In the genomic region with DNA sequence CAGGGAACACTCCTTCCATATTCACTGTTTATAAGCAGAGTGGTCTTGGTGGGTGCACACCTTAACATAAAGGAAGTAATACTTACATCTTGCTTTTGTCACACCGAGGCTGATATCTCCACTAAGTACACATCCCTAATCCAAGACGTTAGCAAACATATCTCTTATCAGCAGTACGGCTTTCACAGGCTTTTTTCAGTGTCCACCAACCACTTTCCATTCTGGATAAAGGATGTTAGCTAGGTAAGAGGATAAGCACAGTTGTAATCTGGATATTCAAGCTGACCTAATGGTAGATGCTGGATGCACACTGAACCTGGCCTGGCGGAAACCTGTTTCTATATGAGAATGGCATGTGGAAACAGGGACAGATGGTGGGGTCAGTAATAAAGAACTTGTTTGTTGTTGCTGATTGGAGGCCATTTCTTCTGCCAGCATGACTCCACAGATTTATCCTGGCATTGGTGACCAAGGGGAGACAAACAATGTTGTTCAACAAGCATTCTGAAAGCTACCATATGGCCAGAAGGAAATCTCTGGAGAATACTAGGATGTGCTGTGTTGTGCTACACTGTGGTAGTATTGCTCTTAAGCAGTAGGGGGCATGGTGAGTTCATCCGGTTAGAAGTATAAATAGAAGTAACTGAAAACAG, we compare ENCODE assay signal across 8 cellular contexts.
DNase-seq lines count a peak whose midpoint lies in the region; ATAC-seq and TF ChIP-seq lines count a peak whose summit lies in the region.

No MANE protein-coding gene starts in this region.

- no peak overlapping the region for H3K4me3 Mint-ChIP-seq in neural crest cell

- H3K9me3 Mint-ChIP-seq in neural crest cell, result no peaks in the 10 kb centered on the region

- H3K36me3 Mint-ChIP-seq in neural crest cell (ENCODE audit: low read depth), result no peaks in the 10 kb centered on the region

- H3K27me3 Mint-ChIP-seq in neural crest cell (ENCODE audit: low read depth), result no peaks in the 10 kb centered on the region

- H3K4me3 ChIP-seq in fibroblast of pulmonary artery (replicated peaks; ENCODE audit: low read depth, low read length), result no peak overlapping the region

- H3K27ac Mint-ChIP-seq in neural crest cell (ENCODE audit: unreplicated experiment), result no peak overlapping the region

- H3K4me1 Mint-ChIP-seq in neural crest cell, result peaks cover 8% of the 10 kb centered on the region

- DNase-seq in CD1c-positive myeloid dendritic cell (ENCODE audit: extremely low spot score) (peak; percentile 12), NCI-H146 (lab: John Stamatoyannopoulos, UW) (peak; percentile 59), SW 1271 (lab: John Stamatoyannopoulos, UW) (peak; percentile 7 to 62), fibroblast of pulmonary artery (ENCODE audit: low read depth) (peak; percentile 91), neural crest cell (ENCODE audit: low read depth, low spot score) (no peak), ecto neural progenitor cell (ENCODE audit: low spot score) (no peak)

- peak; percentile 81 for TF ChIP-seq CTCF in fibroblast of pulmonary artery (IDR thresholded peaks at IDR 0.05; ENCODE audit: low read length, missing control alignments)
- TF ChIP-seq CTCF in neural crest cell (conservative IDR thresholded peaks at IDR 0.05), result peak; percentile 72

- ATAC-seq in GM18858 (IDR thresholded peaks at IDR 0.05; ENCODE audit: unreplicated experiment) (peak; percentile 99), HG02973 (IDR thresholded peaks at IDR 0.05; ENCODE audit: unreplicated experiment) (peak; percentile 98)

Comparison
In these comparisons a context has a peak if more than half of its experiments do, and no peak if none do; other contexts are left out.
1. DNase-seq: peak in CD1c-positive myeloid dendritic cell (single experiment), NCI-H146 (single experiment), SW 1271 (2 of 2) and fibroblast of pulmonary artery (single experiment); none in neural crest cell (single experiment) and ecto neural progenitor cell (single experiment).